ENCODE assay signal across 1 cellular context in the genomic region with DNA sequence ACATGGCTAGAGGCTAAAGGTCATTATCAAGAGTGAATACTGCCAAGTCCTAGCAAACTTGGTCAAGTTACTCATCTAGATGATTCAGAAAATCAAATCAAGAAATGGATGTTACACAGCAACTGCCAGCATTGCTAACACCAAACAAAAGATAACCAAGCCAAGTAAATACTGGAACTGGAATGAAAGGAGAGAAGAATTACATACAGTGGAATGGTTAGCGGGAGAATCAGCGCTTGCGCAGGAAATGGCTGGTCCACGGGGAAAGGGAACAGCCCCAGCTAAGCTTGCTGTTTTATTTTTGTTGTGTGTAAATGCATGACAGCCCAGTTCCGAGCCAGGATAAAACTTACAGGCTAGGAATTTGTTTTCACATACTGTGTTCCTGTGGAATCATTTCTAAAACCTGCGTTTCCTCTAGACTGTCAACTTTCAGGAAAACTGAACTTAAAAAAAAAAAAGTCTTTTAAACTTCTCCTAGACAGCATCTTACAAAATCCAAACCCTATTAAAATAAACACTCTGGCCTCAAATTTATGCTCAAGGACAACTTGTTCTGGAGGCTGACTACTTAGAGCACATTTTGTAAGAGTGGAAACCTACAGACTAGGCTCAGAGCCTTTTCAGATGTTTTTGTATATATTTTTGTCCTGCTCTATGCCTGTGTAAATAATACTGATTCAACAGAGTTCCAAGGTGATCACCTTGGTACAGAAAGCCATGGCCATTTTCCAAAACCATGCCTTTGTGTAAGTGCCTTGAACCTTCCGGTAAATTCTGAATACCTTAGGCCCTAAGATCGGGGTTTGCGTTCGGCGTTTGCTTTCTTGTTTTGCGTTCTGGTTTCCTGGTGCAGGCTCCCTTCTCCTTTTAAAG.
TF ChIP-seq lines count a peak whose summit lies in the region.

No MANE protein-coding gene starts in this region.

TF ChIP-seq in GM23338, 12 proteins besides CTCF, POLR2A, EP300 and RAD21 (continued from another document):
- TF ChIP-seq, protein P1, sequence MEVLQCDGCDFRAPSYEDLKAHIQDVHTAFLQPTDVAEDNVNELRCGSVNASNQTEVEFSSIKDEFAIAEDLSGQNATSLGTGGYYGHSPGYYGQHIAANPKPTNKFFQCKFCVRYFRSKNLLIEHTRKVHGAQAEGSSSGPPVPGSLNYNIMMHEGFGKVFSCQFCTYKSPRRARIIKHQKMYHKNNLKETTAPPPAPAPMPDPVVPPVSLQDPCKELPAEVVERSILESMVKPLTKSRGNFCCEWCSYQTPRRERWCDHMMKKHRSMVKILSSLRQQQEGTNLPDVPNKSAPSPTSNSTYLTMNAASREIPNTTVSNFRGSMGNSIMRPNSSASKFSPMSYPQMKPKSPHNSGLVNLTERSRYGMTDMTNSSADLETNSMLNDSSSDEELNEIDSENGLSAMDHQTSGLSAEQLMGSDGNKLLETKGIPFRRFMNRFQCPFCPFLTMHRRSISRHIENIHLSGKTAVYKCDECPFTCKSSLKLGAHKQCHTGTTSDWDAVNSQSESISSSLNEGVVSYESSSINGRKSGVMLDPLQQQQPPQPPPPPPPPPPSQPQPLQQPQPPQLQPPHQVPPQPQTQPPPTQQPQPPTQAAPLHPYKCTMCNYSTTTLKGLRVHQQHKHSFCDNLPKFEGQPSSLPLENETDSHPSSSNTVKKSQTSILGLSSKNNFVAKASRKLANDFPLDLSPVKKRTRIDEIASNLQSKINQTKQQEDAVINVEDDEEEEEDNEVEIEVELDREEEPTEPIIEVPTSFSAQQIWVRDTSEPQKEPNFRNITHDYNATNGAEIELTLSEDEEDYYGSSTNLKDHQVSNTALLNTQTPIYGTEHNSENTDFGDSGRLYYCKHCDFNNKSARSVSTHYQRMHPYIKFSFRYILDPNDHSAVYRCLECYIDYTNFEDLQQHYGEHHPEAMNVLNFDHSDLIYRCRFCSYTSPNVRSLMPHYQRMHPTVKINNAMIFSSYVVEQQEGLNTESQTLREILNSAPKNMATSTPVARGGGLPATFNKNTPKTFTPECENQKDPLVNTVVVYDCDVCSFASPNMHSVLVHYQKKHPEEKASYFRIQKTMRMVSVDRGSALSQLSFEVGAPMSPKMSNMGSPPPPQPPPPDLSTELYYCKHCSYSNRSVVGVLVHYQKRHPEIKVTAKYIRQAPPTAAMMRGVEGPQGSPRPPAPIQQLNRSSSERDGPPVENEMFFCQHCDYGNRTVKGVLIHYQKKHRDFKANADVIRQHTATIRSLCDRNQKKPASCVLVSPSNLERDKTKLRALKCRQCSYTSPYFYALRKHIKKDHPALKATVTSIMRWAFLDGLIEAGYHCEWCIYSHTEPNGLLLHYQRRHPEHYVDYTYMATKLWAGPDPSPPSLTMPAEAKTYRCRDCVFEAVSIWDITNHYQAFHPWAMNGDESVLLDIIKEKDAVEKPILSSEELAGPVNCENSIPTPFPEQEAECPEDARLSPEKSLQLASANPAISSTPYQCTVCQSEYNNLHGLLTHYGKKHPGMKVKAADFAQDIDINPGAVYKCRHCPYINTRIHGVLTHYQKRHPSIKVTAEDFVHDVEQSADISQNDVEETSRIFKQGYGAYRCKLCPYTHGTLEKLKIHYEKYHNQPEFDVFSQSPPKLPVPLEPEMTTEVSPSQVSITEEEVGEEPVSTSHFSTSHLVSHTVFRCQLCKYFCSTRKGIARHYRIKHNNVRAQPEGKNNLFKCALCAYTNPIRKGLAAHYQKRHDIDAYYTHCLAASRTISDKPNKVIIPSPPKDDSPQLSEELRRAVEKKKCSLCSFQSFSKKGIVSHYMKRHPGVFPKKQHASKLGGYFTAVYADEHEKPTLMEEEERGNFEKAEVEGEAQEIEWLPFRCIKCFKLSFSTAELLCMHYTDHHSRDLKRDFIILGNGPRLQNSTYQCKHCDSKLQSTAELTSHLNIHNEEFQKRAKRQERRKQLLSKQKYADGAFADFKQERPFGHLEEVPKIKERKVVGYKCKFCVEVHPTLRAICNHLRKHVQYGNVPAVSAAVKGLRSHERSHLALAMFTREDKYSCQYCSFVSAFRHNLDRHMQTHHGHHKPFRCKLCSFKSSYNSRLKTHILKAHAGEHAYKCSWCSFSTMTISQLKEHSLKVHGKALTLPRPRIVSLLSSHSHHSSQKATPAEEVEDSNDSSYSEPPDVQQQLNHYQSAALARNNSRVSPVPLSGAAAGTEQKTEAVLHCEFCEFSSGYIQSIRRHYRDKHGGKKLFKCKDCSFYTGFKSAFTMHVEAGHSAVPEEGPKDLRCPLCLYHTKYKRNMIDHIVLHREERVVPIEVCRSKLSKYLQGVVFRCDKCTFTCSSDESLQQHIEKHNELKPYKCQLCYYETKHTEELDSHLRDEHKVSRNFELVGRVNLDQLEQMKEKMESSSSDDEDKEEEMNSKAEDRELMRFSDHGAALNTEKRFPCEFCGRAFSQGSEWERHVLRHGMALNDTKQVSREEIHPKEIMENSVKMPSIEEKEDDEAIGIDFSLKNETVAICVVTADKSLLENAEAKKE (CRISPR knock-in tag; IDR thresholded peaks at IDR 0.05) = no peak
- TF ChIP-seq ZNF331 (CRISPR knock-in tag; IDR thresholded peaks at IDR 0.05; ENCODE audit: low read depth) = no peak
- TF ChIP-seq, protein P2, sequence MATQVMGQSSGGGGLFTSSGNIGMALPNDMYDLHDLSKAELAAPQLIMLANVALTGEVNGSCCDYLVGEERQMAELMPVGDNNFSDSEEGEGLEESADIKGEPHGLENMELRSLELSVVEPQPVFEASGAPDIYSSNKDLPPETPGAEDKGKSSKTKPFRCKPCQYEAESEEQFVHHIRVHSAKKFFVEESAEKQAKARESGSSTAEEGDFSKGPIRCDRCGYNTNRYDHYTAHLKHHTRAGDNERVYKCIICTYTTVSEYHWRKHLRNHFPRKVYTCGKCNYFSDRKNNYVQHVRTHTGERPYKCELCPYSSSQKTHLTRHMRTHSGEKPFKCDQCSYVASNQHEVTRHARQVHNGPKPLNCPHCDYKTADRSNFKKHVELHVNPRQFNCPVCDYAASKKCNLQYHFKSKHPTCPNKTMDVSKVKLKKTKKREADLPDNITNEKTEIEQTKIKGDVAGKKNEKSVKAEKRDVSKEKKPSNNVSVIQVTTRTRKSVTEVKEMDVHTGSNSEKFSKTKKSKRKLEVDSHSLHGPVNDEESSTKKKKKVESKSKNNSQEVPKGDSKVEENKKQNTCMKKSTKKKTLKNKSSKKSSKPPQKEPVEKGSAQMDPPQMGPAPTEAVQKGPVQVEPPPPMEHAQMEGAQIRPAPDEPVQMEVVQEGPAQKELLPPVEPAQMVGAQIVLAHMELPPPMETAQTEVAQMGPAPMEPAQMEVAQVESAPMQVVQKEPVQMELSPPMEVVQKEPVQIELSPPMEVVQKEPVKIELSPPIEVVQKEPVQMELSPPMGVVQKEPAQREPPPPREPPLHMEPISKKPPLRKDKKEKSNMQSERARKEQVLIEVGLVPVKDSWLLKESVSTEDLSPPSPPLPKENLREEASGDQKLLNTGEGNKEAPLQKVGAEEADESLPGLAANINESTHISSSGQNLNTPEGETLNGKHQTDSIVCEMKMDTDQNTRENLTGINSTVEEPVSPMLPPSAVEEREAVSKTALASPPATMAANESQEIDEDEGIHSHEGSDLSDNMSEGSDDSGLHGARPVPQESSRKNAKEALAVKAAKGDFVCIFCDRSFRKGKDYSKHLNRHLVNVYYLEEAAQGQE (IDR thresholded peaks at IDR 0.05; ENCODE audit: unreplicated experiment) = no peak
